In the genomic region with DNA sequence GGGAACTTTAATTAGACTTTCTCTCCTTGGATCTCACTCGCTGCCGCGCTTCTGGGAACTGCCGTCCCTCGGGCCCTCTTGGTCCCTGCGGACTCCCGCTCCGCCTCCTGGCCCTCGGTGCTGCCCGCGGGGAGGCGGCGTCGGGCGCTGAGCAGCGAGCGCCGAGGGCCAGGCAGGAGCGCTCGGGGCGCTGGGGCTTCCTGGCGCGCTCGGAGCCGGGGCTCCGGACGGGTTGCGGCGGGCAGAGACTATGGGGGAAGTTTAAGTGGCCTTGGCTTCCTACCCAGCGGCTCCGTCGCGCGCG, we compare ENCODE assay signal across 1 cellular context.
TF ChIP-seq lines count a peak whose summit lies in the region.

No MANE protein-coding gene starts in this region.

TF ChIP-seq in SK-N-SH treated with all-trans-retinoic acid at 6 μM for 48 hours, 23 proteins besides CTCF, POLR2A, EP300 and RAD21 (continued from another document):
- TF ChIP-seq ZFP3 (CRISPR knock-in tag; IDR thresholded peaks at IDR 0.05), result no peak
- TF ChIP-seq GLIS3 (CRISPR knock-in tag; IDR thresholded peaks at IDR 0.05), result no peak
- no peak for TF ChIP-seq RARB (CRISPR knock-in tag; IDR thresholded peaks at IDR 0.05)
- no peak for TF ChIP-seq ZC3H10 (CRISPR knock-in tag; IDR thresholded peaks at IDR 0.05)
- TF ChIP-seq ISL1 (CRISPR knock-in tag; IDR thresholded peaks at IDR 0.05), result no peak
- TF ChIP-seq ZNF8 (CRISPR knock-in tag; IDR thresholded peaks at IDR 0.05), result no peak
- TF ChIP-seq, protein P1, sequence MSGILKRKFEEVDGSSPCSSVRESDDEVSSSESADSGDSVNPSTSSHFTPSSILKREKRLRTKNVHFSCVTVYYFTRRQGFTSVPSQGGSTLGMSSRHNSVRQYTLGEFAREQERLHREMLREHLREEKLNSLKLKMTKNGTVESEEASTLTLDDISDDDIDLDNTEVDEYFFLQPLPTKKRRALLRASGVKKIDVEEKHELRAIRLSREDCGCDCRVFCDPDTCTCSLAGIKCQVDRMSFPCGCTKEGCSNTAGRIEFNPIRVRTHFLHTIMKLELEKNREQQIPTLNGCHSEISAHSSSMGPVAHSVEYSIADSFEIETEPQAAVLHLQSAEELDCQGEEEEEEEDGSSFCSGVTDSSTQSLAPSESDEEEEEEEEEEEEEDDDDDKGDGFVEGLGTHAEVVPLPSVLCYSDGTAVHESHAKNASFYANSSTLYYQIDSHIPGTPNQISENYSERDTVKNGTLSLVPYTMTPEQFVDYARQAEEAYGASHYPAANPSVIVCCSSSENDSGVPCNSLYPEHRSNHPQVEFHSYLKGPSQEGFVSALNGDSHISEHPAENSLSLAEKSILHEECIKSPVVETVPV (CRISPR knock-in tag; IDR thresholded peaks at IDR 0.05), result no peak
- no peak for TF ChIP-seq SNAI2 (CRISPR knock-in tag; IDR thresholded peaks at IDR 0.05)
- TF ChIP-seq ZNF565 (CRISPR knock-in tag; conservative IDR thresholded peaks at IDR 0.05; ENCODE audit: low read depth), result no peak
- TF ChIP-seq ARNTL (CRISPR knock-in tag; IDR thresholded peaks at IDR 0.05; ENCODE audit: borderline replicate concordance, low read depth), result no peak
- TF ChIP-seq ESRRG (CRISPR knock-in tag; IDR thresholded peaks at IDR 0.05), result no peak
- no peak for TF ChIP-seq CSDC2 (CRISPR knock-in tag; IDR thresholded peaks at IDR 0.05)
- TF ChIP-seq, protein P2, sequence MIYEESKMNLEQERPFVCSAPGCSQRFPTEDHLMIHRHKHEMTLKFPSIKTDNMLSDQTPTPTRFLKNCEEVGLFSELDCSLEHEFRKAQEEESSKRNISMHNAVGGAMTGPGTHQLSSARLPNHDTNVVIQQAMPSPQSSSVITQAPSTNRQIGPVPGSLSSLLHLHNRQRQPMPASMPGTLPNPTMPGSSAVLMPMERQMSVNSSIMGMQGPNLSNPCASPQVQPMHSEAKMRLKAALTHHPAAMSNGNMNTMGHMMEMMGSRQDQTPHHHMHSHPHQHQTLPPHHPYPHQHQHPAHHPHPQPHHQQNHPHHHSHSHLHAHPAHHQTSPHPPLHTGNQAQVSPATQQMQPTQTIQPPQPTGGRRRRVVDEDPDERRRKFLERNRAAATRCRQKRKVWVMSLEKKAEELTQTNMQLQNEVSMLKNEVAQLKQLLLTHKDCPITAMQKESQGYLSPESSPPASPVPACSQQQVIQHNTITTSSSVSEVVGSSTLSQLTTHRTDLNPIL (CRISPR knock-in tag; IDR thresholded peaks at IDR 0.05; ENCODE audit: low read depth), result no peak
